ENCODE assay signal across 1 cellular context in genomic region chr12:67434653-67435375, GRCh38.
TF ChIP-seq lines count a peak whose summit lies in the region.

No MANE protein-coding gene starts in this region.

TF ChIP-seq in GM23338, 12 proteins besides CTCF, POLR2A, EP300 and RAD21 (continued from another document):
- no peak for TF ChIP-seq ZNF462 (CRISPR knock-in tag; IDR thresholded peaks at IDR 0.05)
